ENCODE assay signal across 1 cellular context in genomic region chr6:34414999-34415858, GRCh38.
TF ChIP-seq lines count a peak whose summit lies in the region.

No MANE protein-coding gene starts in this region.

TF ChIP-seq in HepG2, 621 proteins besides CTCF, POLR2A, EP300 and RAD21 (continued from another document and continues in another):
- no peak for TF ChIP-seq ZNF280D (CRISPR knock-in tag; IDR thresholded peaks at IDR 0.05)
- TF ChIP-seq, protein P1, sequence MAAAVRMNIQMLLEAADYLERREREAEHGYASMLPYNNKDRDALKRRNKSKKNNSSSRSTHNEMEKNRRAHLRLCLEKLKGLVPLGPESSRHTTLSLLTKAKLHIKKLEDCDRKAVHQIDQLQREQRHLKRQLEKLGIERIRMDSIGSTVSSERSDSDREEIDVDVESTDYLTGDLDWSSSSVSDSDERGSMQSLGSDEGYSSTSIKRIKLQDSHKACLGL (CRISPR knock-in tag; IDR thresholded peaks at IDR 0.05), result no peak
- no peak for TF ChIP-seq XRCC5 (optimal IDR thresholded peaks at IDR 0.05; ENCODE audit: low read length)
- TF ChIP-seq ZNF510 (CRISPR knock-in tag; IDR thresholded peaks at IDR 0.05; ENCODE audit: low read depth), result no peak
- no peak for TF ChIP-seq ZNF883 (CRISPR knock-in tag; IDR thresholded peaks at IDR 0.05; ENCODE audit: not compliant biosample characterization)
- TF ChIP-seq SPEN (CRISPR knock-in tag; IDR thresholded peaks at IDR 0.05; ENCODE audit: low read depth), result peak; percentile 57; the same call in 1 of the 2 replicates
- TF ChIP-seq GLI4 (CRISPR knock-in tag; IDR thresholded peaks at IDR 0.05; ENCODE audit: borderline replicate concordance), result no peak
- peak; percentile 79 for TF ChIP-seq RXRB (CRISPR knock-in tag; IDR thresholded peaks at IDR 0.05; ENCODE audit: borderline replicate concordance)
- TF ChIP-seq SNAI1 (CRISPR knock-in tag; IDR thresholded peaks at IDR 0.05; ENCODE audit: borderline replicate concordance), result no peak
- no peak for TF ChIP-seq EZH2 (conservative IDR thresholded peaks at IDR 0.05; ENCODE audit: low read depth, low read length)
- no peak for TF ChIP-seq EEA1 (CRISPR knock-in tag; IDR thresholded peaks at IDR 0.05; ENCODE audit: borderline replicate concordance)
- no peak for TF ChIP-seq NBN (conservative IDR thresholded peaks at IDR 0.05)
- TF ChIP-seq NR3C1 (CRISPR knock-in tag; IDR thresholded peaks at IDR 0.05), result no peak
- no peak; the same call in 1 of the 2 replicates for TF ChIP-seq NFKBIZ (CRISPR knock-in tag; IDR thresholded peaks at IDR 0.05)
- no peak for TF ChIP-seq ZNF407 (CRISPR knock-in tag; IDR thresholded peaks at IDR 0.05; ENCODE audit: not compliant biosample characterization)
- TF ChIP-seq, protein P2, sequence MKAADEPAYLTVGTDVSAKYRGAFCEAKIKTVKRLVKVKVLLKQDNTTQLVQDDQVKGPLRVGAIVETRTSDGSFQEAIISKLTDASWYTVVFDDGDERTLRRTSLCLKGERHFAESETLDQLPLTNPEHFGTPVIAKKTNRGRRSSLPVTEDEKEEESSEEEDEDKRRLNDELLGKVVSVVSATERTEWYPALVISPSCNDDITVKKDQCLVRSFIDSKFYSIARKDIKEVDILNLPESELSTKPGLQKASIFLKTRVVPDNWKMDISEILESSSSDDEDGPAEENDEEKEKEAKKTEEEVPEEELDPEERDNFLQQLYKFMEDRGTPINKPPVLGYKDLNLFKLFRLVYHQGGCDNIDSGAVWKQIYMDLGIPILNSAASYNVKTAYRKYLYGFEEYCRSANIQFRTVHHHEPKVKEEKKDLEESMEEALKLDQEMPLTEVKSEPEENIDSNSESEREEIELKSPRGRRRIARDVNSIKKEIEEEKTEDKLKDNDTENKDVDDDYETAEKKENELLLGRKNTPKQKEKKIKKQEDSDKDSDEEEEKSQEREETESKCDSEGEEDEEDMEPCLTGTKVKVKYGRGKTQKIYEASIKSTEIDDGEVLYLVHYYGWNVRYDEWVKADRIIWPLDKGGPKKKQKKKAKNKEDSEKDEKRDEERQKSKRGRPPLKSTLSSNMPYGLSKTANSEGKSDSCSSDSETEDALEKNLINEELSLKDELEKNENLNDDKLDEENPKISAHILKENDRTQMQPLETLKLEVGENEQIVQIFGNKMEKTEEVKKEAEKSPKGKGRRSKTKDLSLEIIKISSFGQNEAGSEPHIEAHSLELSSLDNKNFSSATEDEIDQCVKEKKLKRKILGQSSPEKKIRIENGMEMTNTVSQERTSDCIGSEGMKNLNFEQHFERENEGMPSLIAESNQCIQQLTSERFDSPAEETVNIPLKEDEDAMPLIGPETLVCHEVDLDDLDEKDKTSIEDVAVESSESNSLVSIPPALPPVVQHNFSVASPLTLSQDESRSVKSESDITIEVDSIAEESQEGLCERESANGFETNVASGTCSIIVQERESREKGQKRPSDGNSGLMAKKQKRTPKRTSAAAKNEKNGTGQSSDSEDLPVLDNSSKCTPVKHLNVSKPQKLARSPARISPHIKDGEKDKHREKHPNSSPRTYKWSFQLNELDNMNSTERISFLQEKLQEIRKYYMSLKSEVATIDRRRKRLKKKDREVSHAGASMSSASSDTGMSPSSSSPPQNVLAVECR (CRISPR knock-in tag; IDR thresholded peaks at IDR 0.05; ENCODE audit: borderline replicate concordance), result peak; percentile 38; the same call in 1 of the 2 replicates
- peak; percentile 50; the same call in 1 of the 2 replicates for TF ChIP-seq SIN3A (IDR thresholded peaks at IDR 0.05; ENCODE audit: borderline replicate concordance, low read depth, low read length)
- TF ChIP-seq ZNF75D (CRISPR knock-in tag; IDR thresholded peaks at IDR 0.05; ENCODE audit: borderline replicate concordance), result no peak
- TF ChIP-seq ZNF572 (CRISPR knock-in tag; IDR thresholded peaks at IDR 0.05), result no peak
- no peak for TF ChIP-seq TCF12 (IDR thresholded peaks at IDR 0.05)
- no peak for TF ChIP-seq TCF12 (CRISPR knock-in tag; IDR thresholded peaks at IDR 0.05)
- no peak for TF ChIP-seq NFE2L1 (CRISPR knock-in tag; IDR thresholded peaks at IDR 0.05; ENCODE audit: borderline replicate concordance)
- TF ChIP-seq ZNF530 (CRISPR knock-in tag; IDR thresholded peaks at IDR 0.05; ENCODE audit: low read depth), result no peak
- TF ChIP-seq, protein P3, sequence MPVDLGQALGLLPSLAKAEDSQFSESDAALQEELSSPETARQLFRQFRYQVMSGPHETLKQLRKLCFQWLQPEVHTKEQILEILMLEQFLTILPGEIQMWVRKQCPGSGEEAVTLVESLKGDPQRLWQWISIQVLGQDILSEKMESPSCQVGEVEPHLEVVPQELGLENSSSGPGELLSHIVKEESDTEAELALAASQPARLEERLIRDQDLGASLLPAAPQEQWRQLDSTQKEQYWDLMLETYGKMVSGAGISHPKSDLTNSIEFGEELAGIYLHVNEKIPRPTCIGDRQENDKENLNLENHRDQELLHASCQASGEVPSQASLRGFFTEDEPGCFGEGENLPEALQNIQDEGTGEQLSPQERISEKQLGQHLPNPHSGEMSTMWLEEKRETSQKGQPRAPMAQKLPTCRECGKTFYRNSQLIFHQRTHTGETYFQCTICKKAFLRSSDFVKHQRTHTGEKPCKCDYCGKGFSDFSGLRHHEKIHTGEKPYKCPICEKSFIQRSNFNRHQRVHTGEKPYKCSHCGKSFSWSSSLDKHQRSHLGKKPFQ (CRISPR knock-in tag; IDR thresholded peaks at IDR 0.05; ENCODE audit: insufficient replicate concordance), result no peak
- no peak for TF ChIP-seq ZSCAN20 (CRISPR knock-in tag; IDR thresholded peaks at IDR 0.05; ENCODE audit: borderline replicate concordance)
- TF ChIP-seq ARHGAP35 (CRISPR knock-in tag; IDR thresholded peaks at IDR 0.05; ENCODE audit: borderline replicate concordance), result no peak
- TF ChIP-seq RBM39 (IDR thresholded peaks at IDR 0.05; ENCODE audit: low read depth, low read length, poor library complexity, severe bottlenecking), result no peak
- no peak for TF ChIP-seq CENPBD1 (CRISPR knock-in tag; IDR thresholded peaks at IDR 0.05; ENCODE audit: borderline replicate concordance, low read depth)
- TF ChIP-seq ZIK1 (CRISPR knock-in tag; IDR thresholded peaks at IDR 0.05; ENCODE audit: borderline replicate concordance, low read depth), result no peak
- TF ChIP-seq, protein P4, sequence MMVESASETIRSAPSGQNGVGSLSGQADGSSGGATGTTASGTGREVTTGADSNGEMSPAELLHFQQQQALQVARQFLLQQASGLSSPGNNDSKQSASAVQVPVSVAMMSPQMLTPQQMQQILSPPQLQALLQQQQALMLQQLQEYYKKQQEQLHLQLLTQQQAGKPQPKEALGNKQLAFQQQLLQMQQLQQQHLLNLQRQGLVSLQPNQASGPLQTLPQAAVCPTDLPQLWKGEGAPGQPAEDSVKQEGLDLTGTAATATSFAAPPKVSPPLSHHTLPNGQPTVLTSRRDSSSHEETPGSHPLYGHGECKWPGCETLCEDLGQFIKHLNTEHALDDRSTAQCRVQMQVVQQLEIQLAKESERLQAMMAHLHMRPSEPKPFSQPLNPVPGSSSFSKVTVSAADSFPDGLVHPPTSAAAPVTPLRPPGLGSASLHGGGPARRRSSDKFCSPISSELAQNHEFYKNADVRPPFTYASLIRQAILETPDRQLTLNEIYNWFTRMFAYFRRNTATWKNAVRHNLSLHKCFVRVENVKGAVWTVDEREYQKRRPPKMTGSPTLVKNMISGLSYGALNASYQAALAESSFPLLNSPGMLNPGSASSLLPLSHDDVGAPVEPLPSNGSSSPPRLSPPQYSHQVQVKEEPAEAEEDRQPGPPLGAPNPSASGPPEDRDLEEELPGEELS (CRISPR knock-in tag; IDR thresholded peaks at IDR 0.05), result peak; percentile 46; the same call in 1 of the 2 replicates
- TF ChIP-seq, protein P5, sequence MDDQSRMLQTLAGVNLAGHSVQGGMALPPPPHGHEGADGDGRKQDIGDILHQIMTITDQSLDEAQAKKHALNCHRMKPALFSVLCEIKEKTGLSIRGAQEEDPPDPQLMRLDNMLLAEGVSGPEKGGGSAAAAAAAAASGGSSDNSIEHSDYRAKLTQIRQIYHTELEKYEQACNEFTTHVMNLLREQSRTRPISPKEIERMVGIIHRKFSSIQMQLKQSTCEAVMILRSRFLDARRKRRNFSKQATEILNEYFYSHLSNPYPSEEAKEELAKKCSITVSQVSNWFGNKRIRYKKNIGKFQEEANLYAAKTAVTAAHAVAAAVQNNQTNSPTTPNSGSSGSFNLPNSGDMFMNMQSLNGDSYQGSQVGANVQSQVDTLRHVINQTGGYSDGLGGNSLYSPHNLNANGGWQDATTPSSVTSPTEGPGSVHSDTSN (CRISPR knock-in tag; IDR thresholded peaks at IDR 0.05; ENCODE audit: borderline replicate concordance), result no peak
- no peak for TF ChIP-seq TBP (CRISPR knock-in tag; IDR thresholded peaks at IDR 0.05)
- no peak for TF ChIP-seq KMT2B (CRISPR knock-in tag; IDR thresholded peaks at IDR 0.05)
- no peak for TF ChIP-seq ZSCAN12 (CRISPR knock-in tag; IDR thresholded peaks at IDR 0.05)
- TF ChIP-seq DPF2 (CRISPR knock-in tag; IDR thresholded peaks at IDR 0.05; ENCODE audit: borderline replicate concordance, low read depth), result 0 out of 2 replicates have a peak, but pooled peaks have one; percentile 5
- 0 out of 2 replicates have a peak, but pooled peaks have one; percentile 40 for TF ChIP-seq FOXK1 (CRISPR knock-in tag; IDR thresholded peaks at IDR 0.05; ENCODE audit: borderline replicate concordance, low read depth)
- TF ChIP-seq IKZF1 (IDR thresholded peaks at IDR 0.05), result no peak
- TF ChIP-seq TGIF2 (CRISPR knock-in tag; IDR thresholded peaks at IDR 0.05), result no peak
- TF ChIP-seq U2AF2 (IDR thresholded peaks at IDR 0.05; ENCODE audit: low read depth, low read length), result no peak
- TF ChIP-seq BRCA1 (CRISPR knock-in tag; IDR thresholded peaks at IDR 0.05), result no peak
